10 cellular contexts compared by ENCODE assay signal in genomic region chr6:27867941-27868705, GRCh38. TPM values are rescaled to one million over a fixed set of nuclear protein-coding genes. Genes with fewer than 3 reads are reported as not detected.
DNase-seq lines count a peak whose midpoint lies in the region; ATAC-seq, FAIRE-seq and TF ChIP-seq lines count a peak whose summit lies in the region.
"Had no signal": no experiment of that assay in that cellular context is flagged by ENCODE, and none has a peak within 500 bp of the region (broad histone marks: within the 10 kb centered on the region; RNA-seq: fewer than 3 reads in every experiment).

No MANE protein-coding gene starts in this region.

- WGBS in pancreas, 2 donors: 84% methylated on average over 4 of the region's 4 CpGs

- H3K36me3 Mint-ChIP-seq in stimulated activated naive CD8-positive, alpha-beta T cell treated with anti-CD3 and anti-CD28 coated beads, Interleukin-15, Interleukin-2, amounts not matched to agents 100 ng/mL and 50 ng/mL, for 24 hours (ENCODE audit: low read depth): peaks cover under 1% of the 10 kb centered on the region

- peak overlapping the region; percentile 46; the same call in 1 of the 2 replicates for H3K4me3 ChIP-seq in SJSA1
- peak overlapping the region; percentile 79 for H3K4me3 ChIP-seq in fibroblast of villous mesenchyme (ENCODE audit: low read depth, low read length)
- H3K4me3 ChIP-seq in pancreas: no peak overlapping the region
- H3K4me3 ChIP-seq: lung had no signal

- H3K4me3 Mint-ChIP-seq in stimulated activated naive CD8-positive, alpha-beta T cell treated with anti-CD3 and anti-CD28 coated beads, Interleukin-15, Interleukin-2, amounts not matched to agents 100 ng/mL and 50 ng/mL, for 24 hours: peak overlapping the region; percentile 90

- H3K27ac Mint-ChIP-seq in stimulated activated naive CD8-positive, alpha-beta T cell treated with anti-CD3 and anti-CD28 coated beads, Interleukin-15, Interleukin-2, amounts not matched to agents 100 ng/mL and 50 ng/mL, for 24 hours: peak overlapping the region; percentile 96

- TF ChIP-seq CTCF in fibroblast of villous mesenchyme (IDR thresholded peaks at IDR 0.05; ENCODE audit: insufficient read depth, low read depth, low read length) (no peak), pancreas (IDR thresholded peaks at IDR 0.05) (no peak)

- DNase-seq in stimulated activated naive CD8-positive, alpha-beta T cell treated with anti-CD3 and anti-CD28 coated beads, Interleukin-15, Interleukin-2, amounts not matched to agents 100 U/mL and 50 U/mL, for 24 hours: no peak
- DNase-seq in SJSA1 (ENCODE audit: low read depth in 1 of 2, low spot score in 2 of 2) (no peak), fibroblast of villous mesenchyme (ENCODE audit: low read depth) (no peak), pancreas (no peak), NCI-H446 treated with DMSO at 0.1 percent for 48 hours (lab: John Stamatoyannopoulos, UW) (no peak), left lobe of liver (ENCODE audit: low spot score) (no peak)

- intact Hi-C loops in pancreas (cut with DNase I): no loop called here

- peaks cover 68% of the 10 kb centered on the region for H3K4me1 Mint-ChIP-seq in stimulated activated naive CD8-positive, alpha-beta T cell treated with anti-CD3 and anti-CD28 coated beads, Interleukin-15, Interleukin-2, amounts not matched to agents 100 ng/mL and 50 ng/mL, for 24 hours (ENCODE audit: low read depth)

- H3K27ac ChIP-seq in SJSA1 (peak overlapping the region; percentile 89), pancreas (no peak overlapping the region)

- H3K4me1 ChIP-seq in SJSA1 (replicated peaks): peaks cover 34% of the 10 kb centered on the region
- H3K4me1 ChIP-seq in pancreas: peaks cover 4 to 13% (median 9%) of the 10 kb centered on the region in 3 donors

- no peak for FAIRE-seq in pancreas (lab: Jason Lieb, UNC)

- no peaks in the 10 kb centered on the region for H3K9me3 ChIP-seq in SJSA1 (replicated peaks)
- H3K9me3 ChIP-seq in pancreas: no peaks in the 10 kb centered on the region
- H3K9me3 ChIP-seq: upper lobe of left lung had no signal

- no peak for ATAC-seq in stimulated activated naive CD8-positive, alpha-beta T cell treated with anti-CD3 and anti-CD28 coated beads, Interleukin-15, Interleukin-2, amounts not matched to agents 100 U/mL and 50 U/mL, for 24 hours
- ATAC-seq in HG02885 (IDR thresholded peaks at IDR 0.05; ENCODE audit: poor library complexity, unreplicated experiment): no peak
- no peak for ATAC-seq in pancreas
- no peak for ATAC-seq in left lobe of liver

- no peaks in the 10 kb centered on the region for H3K9me3 Mint-ChIP-seq in stimulated activated naive CD8-positive, alpha-beta T cell treated with anti-CD3 and anti-CD28 coated beads, Interleukin-15, Interleukin-2, amounts not matched to agents 100 ng/mL and 50 ng/mL, for 24 hours

- H3K36me3 ChIP-seq in SJSA1: no peaks in the 10 kb centered on the region
- no peaks in the 10 kb centered on the region for H3K36me3 ChIP-seq in pancreas
- H3K36me3 ChIP-seq: upper lobe of left lung had no signal

- no peaks in the 10 kb centered on the region for H3K27me3 Mint-ChIP-seq in stimulated activated naive CD8-positive, alpha-beta T cell treated with anti-CD3 and anti-CD28 coated beads, Interleukin-15, Interleukin-2, amounts not matched to agents 100 ng/mL and 50 ng/mL, for 24 hours

- H3K27me3 ChIP-seq in SJSA1 (replicated peaks) (no peaks in the 10 kb centered on the region), pancreas (peaks cover 0 to 50% (median 1%) of the 10 kb centered on the region in 4 donors)
- H3K27me3 ChIP-seq: upper lobe of left lung had no signal

RNA-seq across cellular contexts. Expression of gene OR2B2, which starts 44.1 kb away (rescaled TPM):
- total RNA-seq in SJSA1 (2014; rRNA removed; shearing (Covaris generic)): not detected in 2 replicates
- not detected in 2 replicates for total RNA-seq in fibroblast of villous mesenchyme
- not detected for total RNA-seq in pancreas
- polyA plus RNA-seq in pancreas: not detected
- not detected for total RNA-seq in left lobe of liver
- total RNA-seq: lung, upper lobe of left lung had no signal
- polyA plus RNA-seq: lung had no signal

Comparison
In these comparisons a context has a peak if more than half of its experiments do, and no peak if none do; other contexts are left out.
1. H3K4me3 ChIP-seq: peak in SJSA1 (single experiment) and fibroblast of villous mesenchyme (single experiment); none in pancreas (0 of 4).